Comparison of ENCODE assay signal across 21 cellular contexts in genomic region chr12:75708829-75709228, GRCh38.
DNase-seq lines count a peak whose midpoint lies in the region; ATAC-seq, FAIRE-seq and TF ChIP-seq lines count a peak whose summit lies in the region.
"Had no signal": no experiment of that assay in that cellular context is flagged by ENCODE, and none has a peak within 500 bp of the region (broad histone marks: within the 10 kb centered on the region; RNA-seq: fewer than 3 reads in every experiment).

No MANE protein-coding gene starts in this region.

- no peak overlapping the region for H3K4me3 ChIP-seq in HepG2 (replicated peaks in 1 of 3; ENCODE audit: insufficient read depth in 1 of 3, low read depth in 2 of 3, low read length in 3 of 3)
- no peak overlapping the region for H3K4me3 ChIP-seq in right lobe of liver
- H3K4me3 ChIP-seq in HCT116 (replicated peaks in 1 of 2; ENCODE audit: low read depth in 1 of 2, low read length in 2 of 2): no peak overlapping the region
- no peak overlapping the region for H3K4me3 ChIP-seq in spleen
- H3K4me3 ChIP-seq: GM12878, GM23338 had no signal

- peak; percentile 82 for DNase-seq in HepG2 (ENCODE audit: low spot score)
- no peak for DNase-seq in right lobe of liver
- no peak for DNase-seq in HCT116 (ENCODE audit: low read depth, low spot score)
- no peak for DNase-seq in left colon
- DNase-seq in spleen: no peak
- DNase-seq in RPMI8226: no peak
- DNase-seq: 8988T; AML-193; Caco-2; CD4-positive, alpha-beta T cell; DND-41; EL; H7 had no signal

- POLR2A ChIA-PET in HepG2 (lab: Yijun Ruan, JAX): interaction anchor here (0.7 to 1.6 kb wide), 3 partner anchors 36 to 323 kb away, joined by 3 to 9 read pairs (median 3); partner anchors contain the start of gene PHLDA1
- POLR2A ChIA-PET in HCT116 (lab: Charles Lee): interaction anchor here (0.9 to 4.7 kb wide), 7 partner anchors 10 to 319 kb away, joined by 3 to 17 read pairs (median 10); no protein-coding TSS in a partner anchor

- RAD21 ChIA-PET in HCT116 (lab: Charles Lee; ENCODE audit: low non-redundant PET in 1 of 2, low total read pairs in 2 of 2, uncharacterized antibody in 2 of 2, unreplicated experiment in 2 of 2): no interaction called here

- BruUV-seq in HepG2 (replicated peaks; lab: Mats Ljungman, UMichigan) (no TSS peak), HCT116 (replicated peaks; lab: Mats Ljungman, UMichigan) (no TSS peak)

- H3K79me2 ChIP-seq in HepG2 (ENCODE audit: insufficient read depth, low read length) (no peaks in the 10 kb centered on the region), HCT116 (ENCODE audit: insufficient read depth, low read length) (peaks cover 7% of the 10 kb centered on the region; the same call in 1 of the 2 replicates)

- 13% methylated on average over 1 of the region's 1 CpG for WGBS in HepG2 (ENCODE audit: low lambda C conversion rate)
- WGBS in right lobe of liver (ENCODE audit: insufficient coverage, low coverage, low lambda C conversion rate, missing lambda C conversion rate): 33% methylated on average over 1 of the region's 1 CpG
- 23 to 50% (median 40%) methylated on average over 1 of the region's 1 CpG for WGBS in spleen, 5 donors

- no peaks in the 10 kb centered on the region for H3K36me3 ChIP-seq in HepG2 (replicated peaks in 1 of 2; ENCODE audit: control insufficient read depth in 1 of 2, insufficient read depth in 2 of 2, low read length in 2 of 2)
- no peaks in the 10 kb centered on the region for H3K36me3 ChIP-seq in right lobe of liver
- no peaks in the 10 kb centered on the region for H3K36me3 ChIP-seq in HCT116 (ENCODE audit: control insufficient read depth in 1 of 2, insufficient read depth in 2 of 2, low read length in 2 of 2)
- no peaks in the 10 kb centered on the region for H3K36me3 ChIP-seq in spleen

- H3K4me2 ChIP-seq in HepG2 (ENCODE audit: low read depth, low read length): peak overlapping the region; percentile 14; the same call in 1 of the 2 replicates
- peak overlapping the region; percentile 58 for H3K4me2 ChIP-seq in HCT116 (ENCODE audit: low read length)
- H3K4me2 ChIP-seq: GM23338, KMS-11 had no signal

- H3K9me3 ChIP-seq in HepG2 (ENCODE audit: low read length) (no peaks in the 10 kb centered on the region), right lobe of liver (no peaks in the 10 kb centered on the region), HCT116 (ENCODE audit: control insufficient read depth in 1 of 2, insufficient read depth in 1 of 2, low read depth in 1 of 2, low read length in 2 of 2) (no peaks in the 10 kb centered on the region), spleen (no peaks in the 10 kb centered on the region)
- H3K9me3 ChIP-seq: Caco-2 had no signal

- TF ChIP-seq CTCF in HepG2 (CRISPR knock-in tag; IDR thresholded peaks at IDR 0.05) (no peak), right lobe of liver (IDR thresholded peaks at IDR 0.05) (no peak), HCT116 (IDR thresholded peaks at IDR 0.05 in 2 of 3, conservative IDR thresholded peaks at IDR 0.05 in 1 of 3; ENCODE audit: borderline replicate concordance in 1 of 3, insufficient read depth in 1 of 3, low read depth in 2 of 3, low read length in 2 of 3) (no peak), spleen (IDR thresholded peaks at IDR 0.05 in 8 of 11, conservative IDR thresholded peaks at IDR 0.05 in 3 of 11) (no peak)

- no peak overlapping the region for H3K9ac ChIP-seq in HepG2 (ENCODE audit: insufficient read depth, low read depth, low read length)
- peak overlapping the region; percentile 47 for H3K9ac ChIP-seq in HCT116 (ENCODE audit: low read length)
- H3K9ac ChIP-seq: KMS-11 had no signal

- no peaks in the 10 kb centered on the region for H4K20me1 ChIP-seq in HepG2 (ENCODE audit: insufficient read depth, low read length)
- no peaks in the 10 kb centered on the region for H4K20me1 ChIP-seq in HCT116 (ENCODE audit: insufficient read depth)

- H2AFZ ChIP-seq in HepG2 (ENCODE audit: low read length): no peak overlapping the region
- no peak overlapping the region for H2AFZ ChIP-seq in HCT116 (ENCODE audit: low read depth, low read length, poor library complexity, severe bottlenecking)
- H2AFZ ChIP-seq: GM23338 had no signal

- no peak overlapping the region for H3K27ac ChIP-seq in HepG2 (ENCODE audit: extremely low read length, insufficient read depth, low read length)
- no peak overlapping the region for H3K27ac ChIP-seq in right lobe of liver
- H3K27ac ChIP-seq in HCT116 (ENCODE audit: low read depth, low read length): peak overlapping the region; percentile 100
- peak overlapping the region in 5 of 8 donors; percentile 22 to 59 (median 34) for H3K27ac ChIP-seq in spleen
- H3K27ac ChIP-seq: C4-2B, KMS-11 had no signal

- intact Hi-C loops in HepG2 (cut with micrococcal nuclease; ENCODE audit: unreplicated experiment): no loop called here
- intact Hi-C loops in right lobe of liver (cut with DNase I): no loop called here
- intact Hi-C loops in HCT116 (cut with micrococcal nuclease): no loop called here
- intact Hi-C loops in left colon (cut with DNase I, micrococcal nuclease): no loop called here
- intact Hi-C loops in spleen (cut with DNase I; ENCODE audit: low total_unique reads): no loop called here

- TF ChIP-seq POLR2A in HepG2 (IDR thresholded peaks at IDR 0.05; ENCODE audit: insufficient read depth in 1 of 2, low read depth in 2 of 2, low read length in 2 of 2): no peak
- TF ChIP-seq POLR2A in right lobe of liver (IDR thresholded peaks at IDR 0.05): no peak
- TF ChIP-seq POLR2A in HCT116 (IDR thresholded peaks at IDR 0.05; ENCODE audit: borderline replicate concordance, extremely low read depth, insufficient read depth, insufficient read length): no peak
- no peak for TF ChIP-seq POLR2A in spleen (IDR thresholded peaks at IDR 0.05)

- ATAC-seq in HepG2 (peak; percentile 84), right lobe of liver (no peak), HCT116 (no peak), left colon (peak; percentile 29), HG03432 (IDR thresholded peaks at IDR 0.05; ENCODE audit: unreplicated experiment) (no peak), GM21390 (IDR thresholded peaks at IDR 0.05; ENCODE audit: unreplicated experiment) (no peak)
- ATAC-seq: GM12878, GM23338 had no signal

- CTCF ChIA-PET in HepG2 (lab: Yijun Ruan, JAX; ENCODE audit: low intra/inter-chr PET ratio, low total read pairs) (no interaction called here), HCT116 (lab: Charles Lee) (interaction anchor here (1.8 kb wide), 1 partner anchor 16 kb away, joined by 4 read pairs; no protein-coding TSS in a partner anchor)

- no peak for FAIRE-seq in HepG2 (lab: Jason Lieb, UNC)
- FAIRE-seq: D721Med, GM12878, GM19239 had no signal

- H3K9me2 ChIP-seq in HCT116 (ENCODE audit: insufficient read depth): no peaks in the 10 kb centered on the region

- H3K4me1 ChIP-seq in HepG2 (ENCODE audit: insufficient read depth, low read length) (peaks cover 88% of the 10 kb centered on the region), right lobe of liver (peaks cover 0 to 7% (median 3%) of the 10 kb centered on the region in 4 donors), HCT116 (ENCODE audit: control insufficient read depth in 1 of 2, insufficient read depth in 2 of 2, low read length in 2 of 2) (peaks cover 89 to 99% of the 10 kb centered on the region in 2 experiments), spleen (peaks cover 0 to 44% (median 21%) of the 10 kb centered on the region in 6 donors)

- H3K27me3 ChIP-seq in HepG2 (ENCODE audit: control insufficient read depth in 1 of 2, insufficient read depth in 2 of 2, low read length in 2 of 2) (no peaks in the 10 kb centered on the region), right lobe of liver (no peaks in the 10 kb centered on the region), HCT116 (ENCODE audit: insufficient read depth, low read length) (no peaks in the 10 kb centered on the region), spleen (replicated peaks in 1 of 7) (no peaks in the 10 kb centered on the region)

- TF ChIP-seq EP300 in HepG2 (IDR thresholded peaks at IDR 0.05; ENCODE audit: low read depth in 2 of 2, low read length in 2 of 2) (peak in 1 of 2 experiments; percentile 88; a peak in 2 of 4 replicates), HepG2 (CRISPR knock-in tag; IDR thresholded peaks at IDR 0.05; ENCODE audit: borderline replicate concordance) (no peak)

- in situ Hi-C loops in HepG2 (cut with HindIII; ENCODE audit: extremely low pct_ligation_motif_present, low pct_unique_long_range_greater_than_20kb): no loop called here

- TF ChIP-seq RAD21 in HepG2 (CRISPR knock-in tag; IDR thresholded peaks at IDR 0.05) (no peak), HCT116 (IDR thresholded peaks at IDR 0.05; ENCODE audit: low read depth) (no peak)

TF ChIP-seq in HepG2, 621 proteins besides CTCF, POLR2A, EP300 and RAD21 (continues in another document):
- peak; percentile 70 for TF ChIP-seq TBL1XR1 (IDR thresholded peaks at IDR 0.05; ENCODE audit: borderline replicate concordance, low read length, partially characterized antibody)
- TF ChIP-seq ZFAT (CRISPR knock-in tag; conservative IDR thresholded peaks at IDR 0.05): no peak

TF ChIP-seq in HCT116, 20 proteins besides CTCF, POLR2A, EP300 and RAD21 (continues in another document):
- TF ChIP-seq ATF3 (IDR thresholded peaks at IDR 0.05) (no peak), MAX (IDR thresholded peaks at IDR 0.05) (no peak), YY1 (IDR thresholded peaks at IDR 0.05; ENCODE audit: extremely low read depth, insufficient replicate concordance, low read depth, low read length) (no peak)

Comparison
In these comparisons a context has a peak if more than half of its experiments do, and no peak if none do; other contexts are left out.
1. ATAC-seq: peak in HepG2 (single experiment) and left colon (single experiment); none in right lobe of liver (0 of 4), HCT116 (single experiment), HG03432 (single experiment) and GM21390 (single experiment).
2. H3K27ac ChIP-seq: peak in HCT116 (single experiment) and spleen (5 of 8); none in HepG2 (single experiment) and right lobe of liver (0 of 3).